8 cellular contexts compared by ENCODE assay signal in the genomic region with DNA sequence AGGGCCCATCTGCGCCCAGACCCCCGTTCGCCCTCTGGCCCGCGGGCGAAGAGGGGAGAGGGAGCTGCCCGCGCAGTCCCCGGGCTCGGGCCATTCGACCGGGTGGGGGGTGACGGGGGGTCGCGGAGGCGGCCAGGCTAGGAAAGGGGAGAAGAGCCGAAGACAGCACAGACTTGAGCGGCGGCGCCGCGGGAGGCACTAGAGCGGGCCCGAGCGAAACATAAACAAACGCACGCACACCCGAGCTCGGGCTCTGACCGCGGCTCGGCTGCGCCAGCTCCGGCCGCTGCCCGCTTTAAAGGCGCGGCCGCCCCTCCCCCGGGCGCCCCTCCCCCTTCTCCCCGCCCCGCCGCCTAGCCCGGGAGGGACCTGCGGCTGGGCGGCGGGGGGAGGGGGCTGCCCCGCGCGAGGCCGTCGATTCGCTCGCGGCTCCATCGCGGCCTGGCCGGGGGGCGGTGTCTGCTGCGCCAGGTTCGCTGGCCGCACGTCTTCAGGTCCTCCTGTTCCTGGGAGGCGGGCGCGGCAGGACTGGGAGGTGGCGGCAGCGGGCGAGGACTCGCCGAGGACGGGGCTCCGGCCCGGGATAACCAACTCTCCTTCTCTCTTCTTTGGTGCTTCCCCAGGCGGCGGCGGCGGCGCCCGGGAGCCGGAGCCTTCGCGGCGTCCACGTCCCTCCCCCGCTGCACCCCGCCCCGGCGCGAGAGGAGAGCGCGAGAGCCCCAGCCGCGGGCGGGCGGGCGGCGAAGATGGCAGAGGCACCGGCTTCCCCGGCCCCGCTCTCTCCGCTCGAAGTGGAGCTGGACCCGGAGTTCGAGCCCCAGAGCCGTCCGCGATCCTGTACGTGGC. TPM values are rescaled to one million over a fixed set of nuclear protein-coding genes. Genes with fewer than 3 reads are reported as not detected.
DNase-seq lines count a peak whose midpoint lies in the region; ATAC-seq and TF ChIP-seq lines count a peak whose summit lies in the region.

FOXO3 (plus strand) TSS at position 455 of the 846 bp plus-strand sequence; CDS start at position 747, 292 bp downstream.

- CTCF ChIA-PET in activated naive CD4-positive, alpha-beta T cell treated with anti-CD3 and anti-CD28 coated beads for 36 hours (lab: Charles Lee), result interaction anchor here (3.5 kb wide), 1 partner anchor 512 kb away, joined by 13 read pairs; no protein-coding TSS in a partner anchor

- H2AFZ ChIP-seq in neural cell (ENCODE audit: low read depth, low read length), result peak within 1 kb of the TSS; percentile 83

- H3K4me3 Mint-ChIP-seq in activated naive CD4-positive, alpha-beta T cell treated with anti-CD3 and anti-CD28 coated beads for 36 hours, result peak within 1 kb of the TSS; percentile 80

- intact Hi-C loops in activated naive CD4-positive, alpha-beta T cell treated with anti-CD3 and anti-CD28 coated beads for 36 hours (cut with micrococcal nuclease), result loop anchor here (10.0 kb wide), 1 partner anchor 836 kb away; no protein-coding TSS in a partner anchor

- H3K27ac ChIP-seq in HUES6 (ENCODE audit: low read depth, low read length), result peak within 1 kb of the TSS; percentile 69; the same call in 1 of the 2 replicates
- peak within 1 kb of the TSS; percentile 90 for H3K27ac ChIP-seq in foreskin keratinocyte
- H3K27ac ChIP-seq in neural cell (ENCODE audit: low read length), result peak within 1 kb of the TSS; percentile 94
- H3K27ac ChIP-seq in subcutaneous abdominal adipose tissue (ENCODE audit: low read depth, low read length), result peak within 1 kb of the TSS; percentile 97

- TF ChIP-seq CTCF in foreskin keratinocyte (conservative IDR thresholded peaks at IDR 0.05) (peak; percentile 14), neural cell (IDR thresholded peaks at IDR 0.05; ENCODE audit: poor library complexity, severe bottlenecking) (no peak)

- peaks cover 39% of the 10 kb centered on the region for H3K79me2 ChIP-seq in neural cell (replicated peaks; ENCODE audit: insufficient read depth, low read length)

- peak within 1 kb of the TSS; percentile 24 for H3K27ac Mint-ChIP-seq in activated naive CD4-positive, alpha-beta T cell treated with anti-CD3 and anti-CD28 coated beads for 36 hours

- peak within 1 kb of the TSS; percentile 90 for H3K9ac ChIP-seq in HUES6 (ENCODE audit: low read length)
- H3K9ac ChIP-seq in neural cell (ENCODE audit: low read length), result peak within 1 kb of the TSS; percentile 97
- H3K9ac ChIP-seq in subcutaneous abdominal adipose tissue (ENCODE audit: low read length in 5 of 5), result peak within 1 kb of the TSS; percentile 75 to 96 (median 87)

- DNase-seq in COLO668 (lab: John Stamatoyannopoulos, UW; ENCODE audit: unreplicated experiment), result peak; percentile 82
- DNase-seq in SHP77 (lab: John Stamatoyannopoulos, UW), result peak; percentile 67 to 83
- DNase-seq in activated naive CD4-positive, alpha-beta T cell treated with anti-CD3 and anti-CD28 coated beads for 36 hours, result peak; percentile 34
- DNase-seq in foreskin keratinocyte, result peak in 1 of 2 donors; percentile 79

- H3K9me2 ChIP-seq in neural cell (ENCODE audit: insufficient read depth, low read length), result no peaks in the 10 kb centered on the region

- TF ChIP-seq RAD21 in neural cell (conservative IDR thresholded peaks at IDR 0.05), result no peak

- no peak for TF ChIP-seq EP300 in neural cell (conservative IDR thresholded peaks at IDR 0.05; ENCODE audit: poor library complexity, severe bottlenecking)

- H3K4me3 ChIP-seq in HUES6 (ENCODE audit: low read depth, low read length), result peak within 1 kb of the TSS; percentile 74
- peak within 1 kb of the TSS; percentile 99 for H3K4me3 ChIP-seq in neural cell (ENCODE audit: low read length)
- peak within 1 kb of the TSS; percentile 86 to 97 (median 86) for H3K4me3 ChIP-seq in subcutaneous abdominal adipose tissue (ENCODE audit: low read depth in 1 of 5, low read length in 5 of 5)

- peaks cover 19% of the 10 kb centered on the region for H4K20me1 ChIP-seq in neural cell (ENCODE audit: insufficient read depth)

- peaks cover 3% of the 10 kb centered on the region for H3K36me3 Mint-ChIP-seq in activated naive CD4-positive, alpha-beta T cell treated with anti-CD3 and anti-CD28 coated beads for 36 hours (ENCODE audit: low read depth)

- peaks cover 33% of the 10 kb centered on the region for H3K27me3 ChIP-seq in HUES6 (ENCODE audit: control insufficient read depth, insufficient read depth, low read length)
- no peaks in the 10 kb centered on the region for H3K27me3 ChIP-seq in foreskin keratinocyte
- no peaks in the 10 kb centered on the region for H3K27me3 ChIP-seq in neural cell (ENCODE audit: insufficient read depth, low read depth, low read length)
- no peaks in the 10 kb centered on the region for H3K27me3 ChIP-seq in subcutaneous abdominal adipose tissue (ENCODE audit: control insufficient read depth in 5 of 5, insufficient read depth in 4 of 5, low read length in 5 of 5)

- H3K27me3 Mint-ChIP-seq in activated naive CD4-positive, alpha-beta T cell treated with anti-CD3 and anti-CD28 coated beads for 36 hours (ENCODE audit: low read depth), result peaks cover 10% of the 10 kb centered on the region

- no peaks in the 10 kb centered on the region for H3F3A ChIP-seq in neural cell (ENCODE audit: insufficient read depth, low read length, poor library complexity, severe bottlenecking)

- peak; percentile 23 for ATAC-seq in foreskin keratinocyte
- ATAC-seq in HG02884 (IDR thresholded peaks at IDR 0.05; ENCODE audit: unreplicated experiment), result no peak

- peaks cover 36% of the 10 kb centered on the region for H3K4me1 Mint-ChIP-seq in activated naive CD4-positive, alpha-beta T cell treated with anti-CD3 and anti-CD28 coated beads for 36 hours (ENCODE audit: low read depth)

- 0 out of 2 replicates have a peak, but pooled peaks cover 3% of the 10 kb centered on the region for H3K36me3 ChIP-seq in HUES6 (ENCODE audit: control insufficient read depth, insufficient read depth, low read length)
- no peaks in the 10 kb centered on the region for H3K36me3 ChIP-seq in neural cell (ENCODE audit: insufficient read depth, low read length)
- H3K36me3 ChIP-seq in subcutaneous abdominal adipose tissue (ENCODE audit: control insufficient read depth in 5 of 5, insufficient read depth in 5 of 5, low read length in 5 of 5), result no peaks in the 10 kb centered on the region

- H3K9me3 ChIP-seq in HUES6 (ENCODE audit: control insufficient read depth, insufficient read depth, low read depth, low read length), result no peaks in the 10 kb centered on the region
- H3K9me3 ChIP-seq in neural cell (ENCODE audit: low read length), result no peaks in the 10 kb centered on the region
- H3K9me3 ChIP-seq in subcutaneous abdominal adipose tissue (ENCODE audit: control insufficient read depth in 5 of 5, low read length in 5 of 5), result no peaks in the 10 kb centered on the region

- peak within 1 kb of the TSS; percentile 65 for H3K4me2 ChIP-seq in neural cell (ENCODE audit: low read length)

- no peaks in the 10 kb centered on the region for H3K9me3 Mint-ChIP-seq in activated naive CD4-positive, alpha-beta T cell treated with anti-CD3 and anti-CD28 coated beads for 36 hours

- H3K4me1 ChIP-seq in HUES6 (ENCODE audit: control insufficient read depth, insufficient read depth, low read length) (peaks cover 26% of the 10 kb centered on the region), foreskin keratinocyte (peaks cover 29% of the 10 kb centered on the region), subcutaneous abdominal adipose tissue (ENCODE audit: control insufficient read depth in 5 of 5, insufficient read depth in 5 of 5, low read length in 5 of 5) (peaks cover 2 to 72% (median 56%) of the 10 kb centered on the region in 5 donors)

TF ChIP-seq in neural cell, 6 proteins besides CTCF, POLR2A, EP300 and RAD21:
- no peak for TF ChIP-seq TAF1 (IDR thresholded peaks at IDR 0.05; ENCODE audit: low read depth)
- TF ChIP-seq EZH2 (IDR thresholded peaks at IDR 0.05; ENCODE audit: borderline replicate concordance, insufficient read depth, low read length, poor library complexity, severe bottlenecking), result no peak
- no peak for TF ChIP-seq REST (IDR thresholded peaks at IDR 0.05; ENCODE audit: borderline replicate concordance)
- TF ChIP-seq SMC3 (conservative IDR thresholded peaks at IDR 0.05; ENCODE audit: poor library complexity), result no peak
- TF ChIP-seq POLR2AphosphoS5 (IDR thresholded peaks at IDR 0.05), result peak; percentile 46
- TF ChIP-seq MXI1 (conservative IDR thresholded peaks at IDR 0.05; ENCODE audit: poor library complexity, severe bottlenecking), result peak; percentile 14

RNA-seq across cellular contexts. Expression of gene FOXO3, which starts in this region (rescaled TPM):
- 1 to 10 TPM; 3.1 to 3.6 TPM for total RNA-seq in activated naive CD4-positive, alpha-beta T cell treated with anti-CD3 and anti-CD28 coated beads for 36 hours
- total RNA-seq in foreskin keratinocyte, result 23.3 and 24.0 TPM in 2 replicates
- polyA plus RNA-seq in foreskin keratinocyte, result 4.2 and 5.4 TPM in 2 replicates
- 21.3 and 22.6 TPM in 2 replicates for polyA plus RNA-seq in neural cell
- 58.9 TPM in 2 replicates for polyA minus RNA-seq in neural cell
